ENCODE assay signal across 8 cellular contexts in genomic region chr11:108467091-108467823, GRCh38. TPM values are rescaled to one million over a fixed set of nuclear protein-coding genes. Genes with fewer than 3 reads are reported as not detected.
DNase-seq lines count a peak whose midpoint lies in the region; ATAC-seq and TF ChIP-seq lines count a peak whose summit lies in the region.

Gene C11orf65 (minus strand): TSS chr11:108467529. CDS start chr11:108461559, 5,970 bp downstream.

- no peaks in the 10 kb centered on the region for H3K36me3 ChIP-seq in upper lobe of left lung

- peak in 1 of 4 donors; percentile 23 for TF ChIP-seq EP300 in upper lobe of left lung (IDR thresholded peaks at IDR 0.05)

- intact Hi-C loops in left cardiac atrium (cut with DNase I) (loop anchor here in 1 of 2 donors (2.0 kb wide), 1 partner anchor 34 kb away; no protein-coding TSS in a partner anchor), posterior cingulate gyrus (cut with DNase I) (loop anchor here (10.0 kb wide), 2 partner anchors 188 to 352 kb away; no protein-coding TSS in a partner anchor)

- WGBS in upper lobe of left lung, 2 donors, result 0% methylated on average over 32 to 35 of the region's 35 CpGs

- peak in 2 of 6 experiments; percentile 3 to 8 for TF ChIP-seq CTCF in upper lobe of left lung (IDR thresholded peaks at IDR 0.05)

- peak; percentile 90 for TF ChIP-seq POLR2A in GM15510 (IDR thresholded peaks at IDR 0.05; ENCODE audit: borderline replicate concordance, extremely low read depth, insufficient read length)
- peak; percentile 68 to 99 (median 97) for TF ChIP-seq POLR2A in upper lobe of left lung (IDR thresholded peaks at IDR 0.05)

- peak within 1 kb of the TSS; percentile 36 to 62 (median 60) for H3K4me3 ChIP-seq in upper lobe of left lung

- peak; percentile 99 for ATAC-seq in HG02884 (IDR thresholded peaks at IDR 0.05; ENCODE audit: unreplicated experiment)
- peak; percentile 100 for ATAC-seq in left cardiac atrium
- peak; percentile 100 for ATAC-seq in upper lobe of left lung (ENCODE audit: low FRiP score in 2 of 2)

- no peaks in the 10 kb centered on the region for H3K9me3 ChIP-seq in upper lobe of left lung

- peak; percentile 95 for DNase-seq in NCI-H146 treated with DMSO at 0.1 percent for 48 hours (lab: John Stamatoyannopoulos, UW; ENCODE audit: unreplicated experiment)
- DNase-seq in T-helper 1 cell, result peak; percentile 86 to 96 (median 91)
- peak; percentile 96 for DNase-seq in amniotic stem cell (lab: John Stamatoyannopoulos, UW)
- DNase-seq in left cardiac atrium, result peak; percentile 97
- DNase-seq in posterior cingulate gyrus, result peak; percentile 93 to 99 (median 97)
- peak; percentile 93 to 98 for DNase-seq in upper lobe of left lung

- peak within 1 kb of the TSS; percentile 96 to 99 (median 98) for H3K27ac ChIP-seq in upper lobe of left lung

- no peaks in the 10 kb centered on the region for H3K27me3 ChIP-seq in upper lobe of left lung

- peaks cover 0 to 9% (median 4%) of the 10 kb centered on the region in 4 donors for H3K4me1 ChIP-seq in upper lobe of left lung

RNA-seq across cellular contexts. Expression of gene C11orf65, which starts in this region (rescaled TPM):
- under 1 TPM; 0.18 to 0.94 TPM for total RNA-seq in left cardiac atrium
- 1 to 10 TPM in 3 of 6 donors, under 1 TPM in 2, not detected in 1; 0.17 to 2.3 (median 1.1) TPM for total RNA-seq in upper lobe of left lung

Comparison
In these comparisons a context has a peak if more than half of its experiments do, and no peak if none do; other contexts are left out.
1. Peak in every context shown above with its lines: DNase-seq, ATAC-seq, H3K4me3 ChIP-seq and H3K27ac ChIP-seq.
2. Peak in DNase-seq and ATAC-seq in left cardiac atrium; RNA of the gene not detected or under 1 TPM.